ENCODE assay signal across 8 cellular contexts in the genomic region with DNA sequence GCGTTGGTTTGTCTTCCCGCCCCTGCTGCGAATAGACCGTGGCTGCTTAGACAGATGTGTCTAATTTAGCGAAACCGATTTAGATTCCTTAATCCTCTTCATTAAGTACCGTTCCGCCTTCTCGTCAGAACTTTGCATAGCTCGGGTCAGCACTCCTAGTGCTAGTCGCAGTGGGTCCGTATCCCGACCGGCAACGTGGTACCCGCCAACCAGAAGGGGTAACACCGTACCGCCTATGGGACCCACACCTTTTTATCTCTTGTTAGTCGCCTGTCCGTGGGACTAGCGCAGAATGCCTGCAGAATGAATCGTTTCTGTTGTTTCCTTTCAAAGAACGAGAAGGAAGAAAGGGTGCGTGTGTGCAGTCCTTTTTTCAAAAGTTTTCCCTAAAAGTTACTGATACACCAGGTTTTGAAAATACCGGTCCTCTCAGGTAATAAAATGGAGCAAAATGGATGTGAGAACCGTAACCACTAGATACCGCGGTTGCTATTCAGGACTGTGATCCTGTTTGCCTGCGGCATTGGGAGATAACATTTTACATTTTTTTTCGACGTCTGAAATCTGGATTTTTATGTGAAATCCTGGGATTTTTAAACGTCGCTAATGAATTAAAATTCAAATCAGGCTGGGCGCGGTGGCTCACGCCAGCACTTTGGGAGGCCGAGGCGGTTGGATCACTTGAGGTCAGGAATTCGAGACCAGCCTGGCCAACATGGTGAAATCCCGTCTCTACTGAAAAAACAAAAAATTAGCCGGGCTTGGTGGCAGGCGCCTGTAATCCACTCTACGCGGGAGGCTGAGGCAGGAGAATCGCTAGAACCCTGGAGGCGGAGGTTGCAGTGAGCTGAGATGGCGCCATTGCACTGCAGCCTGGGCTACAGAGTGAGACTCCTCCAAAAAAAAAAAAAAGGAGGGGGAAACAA. TPM values are rescaled to one million over a fixed set of nuclear protein-coding genes. Genes with fewer than 3 reads are reported as not detected.
DNase-seq lines count a peak whose midpoint lies in the region; ATAC-seq and TF ChIP-seq lines count a peak whose summit lies in the region.

No MANE protein-coding gene starts in this region.

- no peak for DNase-seq in T-helper 1 cell
- DNase-seq in T-helper 17 cell, result no peak
- no peak for DNase-seq in foreskin keratinocyte
- no peak for DNase-seq in skeletal muscle cell (ENCODE audit: low read depth)
- no peak for DNase-seq in iPS-NIHi11 (ENCODE audit: low spot score)

- peaks cover 24% of the 10 kb centered on the region for H3K4me1 ChIP-seq in foreskin keratinocyte

- peaks cover 3% of the 10 kb centered on the region for H3K27me3 Mint-ChIP-seq in T-helper 1 cell treated with Interleukin-12 subunit alpha and Interleukin-12 subunit beta and Interleukin-4 antibody, amounts not matched to agents 30 μg/mL and 1 μg/mL, for 36 hours (ENCODE audit: low read depth)
- H3K27me3 Mint-ChIP-seq in T-helper 17 cell, result peaks cover 5% of the 10 kb centered on the region

- H3K9me3 ChIP-seq in T-helper 17 cell (ENCODE audit: control insufficient read depth, low read length, poor library complexity, severe bottlenecking), result no peaks in the 10 kb centered on the region

- peaks cover 28% of the 10 kb centered on the region for H3K4me1 Mint-ChIP-seq in T-helper 1 cell treated with Interleukin-12 subunit alpha and Interleukin-12 subunit beta and Interleukin-4 antibody, amounts not matched to agents 30 μg/mL and 1 μg/mL, for 36 hours (ENCODE audit: low read depth)
- H3K4me1 Mint-ChIP-seq in T-helper 17 cell, result peaks cover 32% of the 10 kb centered on the region

- ATAC-seq in HG02885 (IDR thresholded peaks at IDR 0.05; ENCODE audit: poor library complexity, unreplicated experiment), result peak; percentile 23
- ATAC-seq in T-helper 17 cell, result no peak
- ATAC-seq in foreskin keratinocyte, result peak; percentile 31
- ATAC-seq in esophagus mucosa, result no peak

- H3K9me3 Mint-ChIP-seq in T-helper 1 cell treated with Interleukin-12 subunit alpha and Interleukin-12 subunit beta and Interleukin-4 antibody, amounts not matched to agents 30 μg/mL and 1 μg/mL, for 36 hours, result no peaks in the 10 kb centered on the region

- peak; percentile 34 for TF ChIP-seq CTCF in foreskin keratinocyte (conservative IDR thresholded peaks at IDR 0.05)

- peak overlapping the region; percentile 90 for H3K4me3 ChIP-seq in skeletal muscle cell (ENCODE audit: low read depth, low read length)

- H3K27me3 ChIP-seq in foreskin keratinocyte, result no peaks in the 10 kb centered on the region

- peak overlapping the region; percentile 98 for H3K4me3 Mint-ChIP-seq in T-helper 1 cell treated with Interleukin-12 subunit alpha and Interleukin-12 subunit beta and Interleukin-4 antibody, amounts not matched to agents 30 μg/mL and 1 μg/mL, for 36 hours
- peak overlapping the region; percentile 98 for H3K4me3 Mint-ChIP-seq in T-helper 17 cell

- H3K27ac Mint-ChIP-seq in T-helper 1 cell treated with Interleukin-12 subunit alpha and Interleukin-12 subunit beta and Interleukin-4 antibody, amounts not matched to agents 30 μg/mL and 1 μg/mL, for 36 hours, result peak overlapping the region; percentile 98
- H3K27ac Mint-ChIP-seq in T-helper 17 cell, result peak overlapping the region; percentile 99

- peak overlapping the region; percentile 79 for H3K27ac ChIP-seq in foreskin keratinocyte

- peaks cover 36% of the 10 kb centered on the region for H3K36me3 Mint-ChIP-seq in T-helper 1 cell treated with Interleukin-12 subunit alpha and Interleukin-12 subunit beta and Interleukin-4 antibody, amounts not matched to agents 30 μg/mL and 1 μg/mL, for 36 hours (ENCODE audit: low read depth)
- peaks cover 11% of the 10 kb centered on the region for H3K36me3 Mint-ChIP-seq in T-helper 17 cell (ENCODE audit: low read depth)

RNA-seq across cellular contexts. Expression of gene SRSF1, which starts 1.0 kb away (rescaled TPM):
- total RNA-seq in T-helper 17 cell (100 to 1,000 TPM in 1 of 2 donors, 10 to 100 TPM in 1; 94.9 to 107 TPM), foreskin keratinocyte (284 and 328 TPM in 2 replicates), esophagus mucosa (129 TPM)
- polyA plus RNA-seq in foreskin keratinocyte, result 98.9 and 134 TPM in 2 replicates

RNA-seq across cellular contexts. Expression of gene VEZF1, which starts 20.0 kb away (rescaled TPM):
- total RNA-seq in T-helper 17 cell, result 10 to 100 TPM; 41.7 to 48.7 TPM
- total RNA-seq in foreskin keratinocyte, result 40.2 and 42.4 TPM in 2 replicates
- 9.6 and 12.2 TPM in 2 replicates for polyA plus RNA-seq in foreskin keratinocyte
- 22.2 TPM for total RNA-seq in esophagus mucosa

RNA-seq across cellular contexts. Expression of gene CUEDC1, which starts 52.8 kb away (rescaled TPM):
- total RNA-seq in T-helper 17 cell, result under 1 TPM; 0.21 to 0.82 TPM
- total RNA-seq in foreskin keratinocyte, result 11.6 and 13.1 TPM in 2 replicates
- 16.6 TPM in 2 replicates for polyA plus RNA-seq in foreskin keratinocyte
- 23.8 TPM for total RNA-seq in esophagus mucosa

Comparison
In these comparisons a context has a peak if more than half of its experiments do, and no peak if none do; other contexts are left out.
1. ATAC-seq: peak in HG02885 (single experiment) and foreskin keratinocyte (single experiment); none in T-helper 17 cell (single experiment) and esophagus mucosa (single experiment).